In genomic region chr5:2948875-2949274, GRCh38 we compare ENCODE assay signal across 19 cellular contexts.
DNase-seq lines count a peak whose midpoint lies in the region; FAIRE-seq and TF ChIP-seq lines count a peak whose summit lies in the region.
"Had no signal": no experiment of that assay in that cellular context is flagged by ENCODE, and none has a peak within 500 bp of the region (broad histone marks: within the 10 kb centered on the region; RNA-seq: fewer than 3 reads in every experiment).

No MANE protein-coding gene starts in this region.

- H3K23ac ChIP-seq in H1 (ENCODE audit: insufficient read length) (no peak overlapping the region), trophoblast cell (ENCODE audit: low read length) (no peak overlapping the region)

- no peaks in the 10 kb centered on the region for H3K4me1 Mint-ChIP-seq in MCF 10A (ENCODE audit: insufficient read depth, unreplicated experiment)
- H3K4me1 Mint-ChIP-seq: CD4-positive, alpha-beta memory T cell had no signal

- H2BK5ac ChIP-seq in H1 (ENCODE audit: low read depth, low read length) (no peak overlapping the region), trophoblast cell (ENCODE audit: low read depth, low read length, poor library complexity) (no peak overlapping the region)

- H2AK5ac ChIP-seq in H1 (ENCODE audit: low read depth, low read length) (no peak overlapping the region), trophoblast cell (ENCODE audit: low read length) (no peak overlapping the region)

- H4K91ac ChIP-seq in H1 (replicated peaks; ENCODE audit: insufficient read length, low read length) (no peak overlapping the region), trophoblast cell (ENCODE audit: low read depth, low read length) (no peak overlapping the region)

- H3K36me3 Mint-ChIP-seq in MCF 10A (ENCODE audit: insufficient read depth, unreplicated experiment), result no peaks in the 10 kb centered on the region
- H3K36me3 Mint-ChIP-seq: CD4-positive, alpha-beta memory T cell had no signal

- H3K36me3 ChIP-seq in mammary epithelial cell (ENCODE audit: insufficient read depth, low read length) (no peaks in the 10 kb centered on the region), H1 (ENCODE audit: control insufficient read depth in 2 of 4, insufficient read depth in 4 of 4, low read length in 3 of 4) (no peaks in the 10 kb centered on the region), trophoblast cell (ENCODE audit: control insufficient read depth in 1 of 2, insufficient read depth in 2 of 2, low read length in 2 of 2) (no peaks in the 10 kb centered on the region)

- H3K4me1 ChIP-seq in mammary epithelial cell (ENCODE audit: insufficient read depth, low read length) (no peaks in the 10 kb centered on the region), H1 (replicated peaks in 1 of 4; ENCODE audit: control insufficient read depth in 3 of 4, insufficient read depth in 4 of 4, low read length in 3 of 4) (no peaks in the 10 kb centered on the region), trophoblast cell (ENCODE audit: control insufficient read depth in 1 of 2, insufficient read depth in 2 of 2, low read length in 2 of 2) (no peaks in the 10 kb centered on the region)

- no peak overlapping the region for H3K9ac ChIP-seq in mammary epithelial cell (ENCODE audit: insufficient read depth, low read length)
- H3K9ac ChIP-seq in H1 (replicated peaks in 1 of 4; ENCODE audit: extremely low read depth in 1 of 4, low read depth in 3 of 4, low read length in 3 of 4), result no peak overlapping the region
- peak overlapping the region; percentile 63 for H3K9ac ChIP-seq in trophoblast cell (ENCODE audit: low read length)

- no peak overlapping the region for H3K4me2 ChIP-seq in mammary epithelial cell (ENCODE audit: insufficient read depth, low read depth, low read length)
- no peak overlapping the region for H3K4me2 ChIP-seq in H1 (ENCODE audit: insufficient read depth in 1 of 2, low read depth in 2 of 2, low read length in 2 of 2)
- H3K4me2 ChIP-seq in trophoblast cell (ENCODE audit: low read length), result no peak overlapping the region

- H2AFZ ChIP-seq in mammary epithelial cell (ENCODE audit: low read depth, low read length) (no peak overlapping the region), H1 (ENCODE audit: low read length) (no peak overlapping the region), trophoblast cell (ENCODE audit: insufficient read depth, low read length, poor library complexity) (no peak overlapping the region)

- no peaks in the 10 kb centered on the region for H3K27me3 Mint-ChIP-seq in MCF 10A (ENCODE audit: insufficient read depth, unreplicated experiment)
- H3K27me3 Mint-ChIP-seq: CD4-positive, alpha-beta memory T cell had no signal

- H3K27me3 ChIP-seq in mammary epithelial cell (ENCODE audit: insufficient read depth, low read length), result no peaks in the 10 kb centered on the region
- H3K27me3 ChIP-seq in H1 (replicated peaks in 1 of 4; ENCODE audit: control insufficient read depth in 3 of 4, extremely low read depth in 1 of 4, insufficient read depth in 3 of 4, low read length in 3 of 4), result no peaks in the 10 kb centered on the region; a peak in 1 of 7 replicates
- no peaks in the 10 kb centered on the region for H3K27me3 ChIP-seq in trophoblast cell (ENCODE audit: insufficient read depth, low read length)

- H3K18ac ChIP-seq in H1 (ENCODE audit: extremely low read depth, low read length) (no peak overlapping the region), trophoblast cell (ENCODE audit: low read length) (no peak overlapping the region)

- H4K8ac ChIP-seq in H1 (ENCODE audit: extremely low read depth, insufficient read depth, low read length) (no peak overlapping the region), trophoblast cell (ENCODE audit: low read depth, low read length) (no peak overlapping the region)

- H3K9me3 Mint-ChIP-seq in MCF 10A (ENCODE audit: unreplicated experiment), result peaks cover under 1% of the 10 kb centered on the region

- no peak for TF ChIP-seq POLR2A in H1 (IDR thresholded peaks at IDR 0.05; ENCODE audit: control extremely low read depth in 1 of 2, low read depth in 2 of 2, low read length in 2 of 2)

- H4K12ac ChIP-seq in trophoblast cell (ENCODE audit: low read depth, low read length), result no peak overlapping the region

- H2BK12ac ChIP-seq in H1 (ENCODE audit: low read depth, low read length), result no peak overlapping the region
- H2BK12ac ChIP-seq in trophoblast cell (ENCODE audit: low read length), result no peak overlapping the region

- no peak overlapping the region for H3K27ac Mint-ChIP-seq in MCF 10A (ENCODE audit: low read depth, unreplicated experiment)
- H3K27ac Mint-ChIP-seq: CD4-positive, alpha-beta memory T cell had no signal

- H4K5ac ChIP-seq in H1 (ENCODE audit: insufficient read length, low read depth, low read length), result no peak overlapping the region

- H3K4ac ChIP-seq in H1 (replicated peaks; ENCODE audit: insufficient read length, low read depth, low read length) (no peak overlapping the region), trophoblast cell (ENCODE audit: low read depth, low read length) (no peak overlapping the region)

- no peak for TF ChIP-seq EP300 in H1 (IDR thresholded peaks at IDR 0.05; ENCODE audit: borderline replicate concordance in 1 of 2, low read depth in 2 of 2, low read length in 2 of 2)

- POLR2A ChIA-PET in MCF 10A (lab: Yijun Ruan, JAX) (no interaction called here), H1 (lab: Charles Lee; ENCODE audit: partially characterized antibody) (no interaction called here)

- H3K4me3 ChIP-seq in mammary epithelial cell (replicated peaks in 1 of 3; ENCODE audit: insufficient read depth in 1 of 3, low read depth in 2 of 3, low read length in 3 of 3) (no peak overlapping the region), H1 (ENCODE audit: extremely low read depth in 1 of 4, insufficient read depth in 2 of 4, low read depth in 3 of 4, low read length in 4 of 4) (no peak overlapping the region), trophoblast cell (ENCODE audit: low read depth, low read length) (no peak overlapping the region)

- WGBS in mammary epithelial cell (ENCODE audit: low coverage, missing lambda C conversion rate), result 100% methylated on average over 2 of the region's 3 CpGs
- WGBS in H1 (ENCODE audit: extremely low coverage in 1 of 2, insufficient coverage in 1 of 2, insufficient read length in 1 of 2, insufficient replicate concordance in 2 of 2, low coverage in 1 of 2, low lambda C conversion rate in 2 of 2, missing lambda C conversion rate in 1 of 2), 2 experiments, result 75% methylated on average over 3 of the region's 3 CpGs; no CpG with 5 or more reads in 1 of the 2 experiments
- WGBS in trophoblast cell (ENCODE audit: extremely low coverage, insufficient coverage, insufficient read length), result no CpG with 5 or more reads among the region's 3 CpGs

- H2BK120ac ChIP-seq in H1 (replicated peaks; ENCODE audit: low read depth, low read length) (no peak overlapping the region), trophoblast cell (ENCODE audit: insufficient read depth, low read length, poor library complexity) (no peak overlapping the region)

- FAIRE-seq in H1 (lab: Jason Lieb, UNC), result no peak
- FAIRE-seq: GM12891, GM18507 had no signal

- CTCF ChIA-PET in MCF 10A (lab: Yijun Ruan, JAX), result no interaction called here
- CTCF ChIA-PET in mammary epithelial cell (lab: Charles Lee; ENCODE audit: low non-redundant PET), result no interaction called here
- CTCF ChIA-PET in H1 (lab: Charles Lee; ENCODE audit: partially characterized antibody), result no interaction called here

- in situ Hi-C loops in mammary epithelial cell (cut with MboI; ENCODE audit: low sequenced_read_pairs in 2 of 2), result no loop called here

- H3K9me3 ChIP-seq in mammary epithelial cell (replicated peaks; ENCODE audit: insufficient read depth, low read length) (peaks cover 7% of the 10 kb centered on the region), H1 (ENCODE audit: insufficient read depth in 2 of 2, low read depth in 1 of 2, low read length in 1 of 2) (peaks cover 0 to 2% of the 10 kb centered on the region in 2 experiments; a peak in 1 of 4 replicates), trophoblast cell (ENCODE audit: insufficient read depth, low read depth, low read length) (no peaks in the 10 kb centered on the region)

- H2BK20ac ChIP-seq in H1 (ENCODE audit: low read length), result no peak overlapping the region

- dilution Hi-C loops in mammary epithelial cell (cut with HindIII; ENCODE audit: low sequenced_read_pairs), result no loop called here

- H3K23me2 ChIP-seq in H1 (ENCODE audit: low read depth, low read length), result no peaks in the 10 kb centered on the region

- H3K56ac ChIP-seq in H1 (replicated peaks; ENCODE audit: insufficient read length, low read depth, low read length), result no peak overlapping the region

- BruUV-seq in MCF 10A (replicated peaks; lab: Mats Ljungman, UMichigan), result no TSS peak
- BruUV-seq in mammary epithelial cell (replicated peaks; lab: Mats Ljungman, UMichigan), result no TSS peak

- H4K20me1 ChIP-seq in mammary epithelial cell (ENCODE audit: insufficient read depth, low read length), result no peaks in the 10 kb centered on the region
- no peaks in the 10 kb centered on the region for H4K20me1 ChIP-seq in H1 (replicated peaks in 1 of 2; ENCODE audit: control insufficient read depth in 1 of 2, insufficient read depth in 2 of 2, low read length in 2 of 2)

- intact Hi-C loops in MCF 10A (cut with micrococcal nuclease) (no loop called here), mammary epithelial cell (cut with micrococcal nuclease) (no loop called here)

- DNase-seq in MCF 10A (ENCODE audit: unreplicated experiment) (peak; percentile 4), mammary epithelial cell (no peak), H1 (ENCODE audit: low read depth in 1 of 2, low spot score in 2 of 2) (no peak), trophoblast cell (no peak), cerebellum (ENCODE audit: low spot score) (no peak), A172 (ENCODE audit: low spot score) (no peak)
- DNase-seq: 8988T; C1 segment of cervical spinal cord; Calu3; CD4-positive, alpha-beta memory T cell; COR-L47; DMS53; DMS79 treated with DMSO at 0.1 percent for 48 hours; GF-D8; GOT3; H7; HCEC 1CT had no signal

- no peak for TF ChIP-seq CTCF in MCF 10A (IDR thresholded peaks at IDR 0.05; ENCODE audit: unreplicated experiment)
- no peak for TF ChIP-seq CTCF in mammary epithelial cell (conservative IDR thresholded peaks at IDR 0.05 in 1 of 2, IDR thresholded peaks at IDR 0.05 in 1 of 2; ENCODE audit: extremely low read depth in 1 of 2, insufficient read depth in 1 of 2, low read depth in 1 of 2, low read length in 2 of 2)
- TF ChIP-seq CTCF in H1 (IDR thresholded peaks at IDR 0.05; ENCODE audit: control extremely low read depth in 1 of 3, insufficient read depth in 1 of 3, low read depth in 1 of 3, low read length in 3 of 3), result peak in 2 of 3 experiments; percentile 5 to 10; a peak in 2 of 4 replicates

- no peak overlapping the region for H3K14ac ChIP-seq in H1 (ENCODE audit: insufficient read length)
- no peak overlapping the region for H3K14ac ChIP-seq in trophoblast cell (ENCODE audit: low read length)

- H3K79me1 ChIP-seq in H1 (ENCODE audit: low read depth, low read length) (no peaks in the 10 kb centered on the region), trophoblast cell (ENCODE audit: low read length) (no peaks in the 10 kb centered on the region)

- TF ChIP-seq RAD21 in H1 (IDR thresholded peaks at IDR 0.05 in 1 of 2, conservative IDR thresholded peaks at IDR 0.05 in 1 of 2; ENCODE audit: low read depth in 2 of 2, low read length in 2 of 2), result peak; percentile 8 to 36; a peak in 1 of 4 replicates

- H3K79me2 ChIP-seq in mammary epithelial cell (ENCODE audit: insufficient read depth, low read length) (no peaks in the 10 kb centered on the region), H1 (ENCODE audit: control insufficient read depth in 1 of 2, insufficient read depth in 2 of 2, low read length in 2 of 2) (no peaks in the 10 kb centered on the region), trophoblast cell (ENCODE audit: control insufficient read depth, insufficient read depth, low read length, poor library complexity) (no peaks in the 10 kb centered on the region)

- no peak overlapping the region for H3K4me3 Mint-ChIP-seq in MCF 10A (ENCODE audit: unreplicated experiment)
- H3K4me3 Mint-ChIP-seq: CD4-positive, alpha-beta memory T cell had no signal

- H2BK15ac ChIP-seq in H1 (ENCODE audit: low read length), result no peak overlapping the region

- H3K27ac ChIP-seq in mammary epithelial cell (ENCODE audit: insufficient read depth, low read depth, low read length), result no peak overlapping the region
- H3K27ac ChIP-seq in H1 (ENCODE audit: low read depth, low read length), result no peak overlapping the region
- no peak overlapping the region for H3K27ac ChIP-seq in trophoblast cell (ENCODE audit: low read depth, low read length)

Comparison
In these comparisons a context has a peak if more than half of its experiments do, and no peak if none do; other contexts are left out.
1. CTCF ChIP-seq: peak in H1 (2 of 3); none in MCF 10A (single experiment) and mammary epithelial cell (0 of 2).